In genomic region chr22:23144926-23145906, GRCh38 we compare ENCODE assay signal across 1 cellular context.
A peak's percentile ranks its signal among the peaks of the same experiment; 100 is the strongest.
TF ChIP-seq lines count a peak whose summit lies in the region.

RAB36 (plus strand) TSS chr22:23145477; CDS start chr22:23146617, 1,140 bp downstream.

TF ChIP-seq in HepG2, 621 proteins besides CTCF, POLR2A, EP300 and RAD21 (continued from another document):
- TF ChIP-seq ZBTB4 (CRISPR knock-in tag; IDR thresholded peaks at IDR 0.05; ENCODE audit: borderline replicate concordance) (peak; percentile 20; the same call in 1 of the 2 replicates), ZBTB8A (CRISPR knock-in tag; IDR thresholded peaks at IDR 0.05; ENCODE audit: borderline replicate concordance, low read depth) (no peak), MLLT10 (CRISPR knock-in tag; IDR thresholded peaks at IDR 0.05) (no peak), ZNF317 (CRISPR knock-in tag; IDR thresholded peaks at IDR 0.05) (no peak), HNRNPH1 (optimal IDR thresholded peaks at IDR 0.05; ENCODE audit: low read depth, low read length) (no peak), HDAC1 (CRISPR knock-in tag; IDR thresholded peaks at IDR 0.05) (peak; percentile 59), ZSCAN9 (CRISPR knock-in tag; IDR thresholded peaks at IDR 0.05; ENCODE audit: borderline replicate concordance) (no peak), LRRFIP1 (CRISPR knock-in tag; conservative IDR thresholded peaks at IDR 0.05) (no peak), HMG20A (CRISPR knock-in tag; IDR thresholded peaks at IDR 0.05; ENCODE audit: borderline replicate concordance) (no peak), KDM1A (CRISPR knock-in tag; IDR thresholded peaks at IDR 0.05) (0 out of 2 replicates have a peak, but pooled peaks have one; percentile 22), RBAK (CRISPR knock-in tag; IDR thresholded peaks at IDR 0.05) (no peak), ZMAT5 (CRISPR knock-in tag; IDR thresholded peaks at IDR 0.05; ENCODE audit: borderline replicate concordance, low read depth) (no peak), CEBPZ (IDR thresholded peaks at IDR 0.05; ENCODE audit: low read length) (no peak), ISL2 (CRISPR knock-in tag; IDR thresholded peaks at IDR 0.05) (no peak), CSRNP2 (CRISPR knock-in tag; conservative IDR thresholded peaks at IDR 0.05; ENCODE audit: low read depth) (no peak), POGZ (CRISPR knock-in tag; IDR thresholded peaks at IDR 0.05) (no peak), KAT8 (CRISPR knock-in tag; IDR thresholded peaks at IDR 0.05) (no peak), ZNF503 (CRISPR knock-in tag; IDR thresholded peaks at IDR 0.05) (no peak), ZFY (CRISPR knock-in tag; IDR thresholded peaks at IDR 0.05) (peak; percentile 73), NFRKB (IDR thresholded peaks at IDR 0.05) (no peak), PHF8 (CRISPR knock-in tag; IDR thresholded peaks at IDR 0.05) (no peak), MTF1 (CRISPR knock-in tag; IDR thresholded peaks at IDR 0.05) (no peak), HMG20B (CRISPR knock-in tag; conservative IDR thresholded peaks at IDR 0.05) (no peak), FOXA3 (CRISPR knock-in tag; IDR thresholded peaks at IDR 0.05) (no peak), EZH2 (conservative IDR thresholded peaks at IDR 0.05; ENCODE audit: low read depth, low read length) (no peak), TOPORS (CRISPR knock-in tag; IDR thresholded peaks at IDR 0.05) (no peak), ZZZ3 (CRISPR knock-in tag; IDR thresholded peaks at IDR 0.05; ENCODE audit: borderline replicate concordance) (no peak), NCOA2 (CRISPR knock-in tag; IDR thresholded peaks at IDR 0.05) (no peak), GATAD2A (CRISPR knock-in tag; IDR thresholded peaks at IDR 0.05) (no peak), PCBP1 (IDR thresholded peaks at IDR 0.05; ENCODE audit: borderline replicate concordance, low read depth, low read length) (no peak), CENPBD1 (CRISPR knock-in tag; IDR thresholded peaks at IDR 0.05; ENCODE audit: borderline replicate concordance, low read depth) (no peak), NFYC (CRISPR knock-in tag; IDR thresholded peaks at IDR 0.05) (peak; percentile 47; the same call in 1 of the 2 replicates), ZNF143 (CRISPR knock-in tag; IDR thresholded peaks at IDR 0.05) (no peak), ZBTB33 (CRISPR knock-in tag; IDR thresholded peaks at IDR 0.05) (peak; percentile 86)
